Comparison of ENCODE assay signal across 18 cellular contexts in the genomic region with DNA sequence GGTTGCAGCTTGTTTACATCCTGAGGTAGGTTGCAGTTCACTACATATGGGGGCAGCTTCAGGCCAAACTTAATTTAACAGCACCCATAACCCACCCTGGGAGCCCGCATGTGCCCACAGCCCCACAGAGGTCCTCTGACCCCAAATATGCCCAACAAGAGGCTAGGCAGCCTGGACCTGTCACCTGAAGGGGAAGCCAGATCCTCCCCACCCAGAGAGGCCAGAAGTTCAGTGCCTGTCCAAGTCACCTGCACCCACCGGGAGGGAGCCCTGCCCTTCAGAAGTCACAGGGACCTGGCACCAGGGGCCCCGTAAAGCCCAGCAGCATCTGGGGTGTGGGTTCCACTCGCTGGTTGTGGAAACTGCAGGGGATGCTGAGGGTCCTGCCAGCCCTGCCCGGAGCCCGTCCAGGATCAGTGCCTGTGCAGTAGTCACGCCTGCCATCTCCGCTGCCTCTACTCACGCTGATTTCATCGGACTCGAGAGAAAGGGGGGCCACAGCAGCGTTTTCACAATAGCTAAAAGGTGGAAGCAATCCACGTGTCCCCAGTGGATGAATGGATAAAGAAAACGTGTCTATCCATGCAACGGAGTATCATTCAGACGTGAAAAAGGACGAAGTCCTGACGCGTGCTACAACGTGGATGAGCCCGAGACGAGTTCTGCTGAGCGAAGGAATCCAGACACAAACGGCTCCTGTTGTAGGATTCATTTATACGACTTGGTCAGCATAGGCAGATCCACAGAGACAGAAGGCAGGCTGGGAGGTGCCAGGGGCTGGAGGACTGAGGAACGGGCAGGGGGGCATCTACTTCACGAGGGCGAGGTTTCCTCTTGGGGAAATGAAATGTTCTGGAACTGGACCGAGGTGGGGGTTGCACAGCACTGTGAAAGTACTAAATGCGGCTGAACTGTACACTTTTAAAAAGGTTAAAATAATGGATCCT. TPM values are rescaled to one million over a fixed set of nuclear protein-coding genes. Genes with fewer than 3 reads are reported as not detected.
DNase-seq lines count a peak whose midpoint lies in the region; ATAC-seq and TF ChIP-seq lines count a peak whose summit lies in the region.
"Had no signal": no experiment of that assay in that cellular context is flagged by ENCODE, and none has a peak within 500 bp of the region (broad histone marks: within the 10 kb centered on the region; RNA-seq: fewer than 3 reads in every experiment).

No MANE protein-coding gene starts in this region.

- no peak overlapping the region for H2BK20ac ChIP-seq in H9 (ENCODE audit: low read depth, low read length, poor library complexity, severe bottlenecking)

- no peak for TF ChIP-seq POLR2A in stomach (IDR thresholded peaks at IDR 0.05)

- no peaks in the 10 kb centered on the region for H4K20me1 ChIP-seq in H9 (ENCODE audit: control insufficient read depth, insufficient read depth, insufficient read length)

- H3K23ac ChIP-seq in H9 (ENCODE audit: insufficient read length, low read depth, low read length) = no peak overlapping the region

- H3K27me3 Mint-ChIP-seq in H9 (ENCODE audit: low read depth) (peaks cover 29% of the 10 kb centered on the region), mesothelial cell of epicardium (ENCODE audit: low read depth) (peaks cover 11% of the 10 kb centered on the region)
- peaks cover 5% of the 10 kb centered on the region for H3K27me3 Mint-ChIP-seq in activated T-helper 2 cell treated with anti-CD3 and anti-CD28 coated beads, Interferon-gamma antibody, Interleukin-2, Interleukin-4, amounts not matched to agents 10 μg/mL and 5 μg/mL and 100 μg/mL, durations not matched to agents 14 hours and 24 hours and 36 hours (ENCODE audit: low read depth)

- no peak overlapping the region for H2BK5ac ChIP-seq in H9 (ENCODE audit: insufficient read length, low read length)

- H2AFZ ChIP-seq in H9 (ENCODE audit: low read length) = no peak overlapping the region

- H3K27me3 ChIP-seq in H9 (ENCODE audit: insufficient read depth, low read length) (no peaks in the 10 kb centered on the region), stomach (peaks cover 0 to 62% (median 8%) of the 10 kb centered on the region in 3 donors), SJCRH30 (no peaks in the 10 kb centered on the region)

- DNase-seq in H9 = peak; percentile 17
- DNase-seq in activated T-helper 2 cell treated with anti-CD3 and anti-CD28 coated beads, Interferon-gamma antibody, Interleukin-2, Interleukin-4, amounts not matched to agents 10 μg/mL and 5 μg/mL and 100 μg/mL, durations not matched to agents 14 hours and 24 hours and 36 hours (ENCODE audit: low spot score) = peak; percentile 7
- peak in 1 of 2 experiments; percentile 11 for DNase-seq in mesothelial cell of epicardium (ENCODE audit: low spot score in 2 of 2, unreplicated experiment in 2 of 2)
- DNase-seq in stomach = peak; percentile 18
- DNase-seq in SJCRH30 = no peak
- DNase-seq in NCI-H2081 treated with DMSO at 0.1 percent for 48 hours (lab: John Stamatoyannopoulos, UW) = no peak
- DNase-seq: caudate nucleus; DMS153; effector memory CD8-positive, alpha-beta T cell; left cardiac atrium; NCI-H1436; NCI-H2227 treated with DMSO at 0.1 percent for 48 hours; SHP77; stimulated activated CD4-positive, alpha-beta T cell treated with anti-CD3 and anti-CD28 coated beads, Interleukin-15, amount 100 ng/mL, for 24 hours had no signal

- no peaks in the 10 kb centered on the region for H3K79me1 ChIP-seq in H9 (ENCODE audit: insufficient read depth, low read depth, low read length, poor library complexity, severe bottlenecking)

- no peak overlapping the region for H3K4me2 ChIP-seq in H9 (ENCODE audit: insufficient read depth, insufficient read length, low read length)

- H3K23me2 ChIP-seq in H9 (ENCODE audit: insufficient read length, low read depth, low read length, poor library complexity, severe bottlenecking) = no peaks in the 10 kb centered on the region

- H3K4me3 ChIP-seq in stomach (no peak overlapping the region), SJCRH30 (no peak overlapping the region)
- H3K4me3 ChIP-seq: prostate gland had no signal

- ATAC-seq in HG03378 (IDR thresholded peaks at IDR 0.05; ENCODE audit: unreplicated experiment) = no peak
- ATAC-seq: effector memory CD8-positive, alpha-beta T cell had no signal

- no peak for TF ChIP-seq CTCF in H9 (conservative IDR thresholded peaks at IDR 0.05)
- TF ChIP-seq CTCF in mesothelial cell of epicardium (IDR thresholded peaks at IDR 0.05; ENCODE audit: unreplicated experiment) = no peak
- TF ChIP-seq CTCF in stomach (IDR thresholded peaks at IDR 0.05) = no peak

- H3K4me1 Mint-ChIP-seq in H9 = peaks cover 9 to 14% of the 10 kb centered on the region in 2 experiments
- peaks cover 14% of the 10 kb centered on the region for H3K4me1 Mint-ChIP-seq in activated T-helper 2 cell treated with anti-CD3 and anti-CD28 coated beads, Interferon-gamma antibody, Interleukin-2, Interleukin-4, amounts not matched to agents 10 μg/mL and 5 μg/mL and 100 μg/mL, durations not matched to agents 14 hours and 24 hours and 36 hours (ENCODE audit: low read depth)
- peaks cover 21% of the 10 kb centered on the region for H3K4me1 Mint-ChIP-seq in mesothelial cell of epicardium

- H3K27ac ChIP-seq in H9 (ENCODE audit: insufficient read length, low read depth, low read length) (no peak overlapping the region), stomach (peak overlapping the region in 2 of 5 donors; percentile 78 to 87), SJCRH30 (no peak overlapping the region)

- H3K4ac ChIP-seq in H9 (ENCODE audit: low read depth, low read length) = no peak overlapping the region

- H2BK15ac ChIP-seq in H9 (ENCODE audit: low read depth, low read length) = no peak overlapping the region

- WGBS in H9 (ENCODE audit: extremely low coverage, insufficient read length, low lambda C conversion rate) = no CpG with 5 or more reads among the region's 30 CpGs
- WGBS in stomach, 5 donors = 84 to 87% (median 87%) methylated on average over 29 to 30 of the region's 30 CpGs

- intact Hi-C loops in activated T-helper 2 cell treated with anti-CD3 and anti-CD28 coated beads, Interferon-gamma antibody, Interleukin-2, Interleukin-4, amounts not matched to agents 10 μg/mL and 5 μg/mL and 100 μg/mL, durations not matched to agents 14 hours and 24 hours and 36 hours (cut with micrococcal nuclease) = no loop called here
- intact Hi-C loops in stomach (cut with DNase I; ENCODE audit: low total_unique reads) = no loop called here

- H3K18ac ChIP-seq in H9 (ENCODE audit: insufficient read length, low read depth, low read length) = no peak overlapping the region

- H3K36me3 ChIP-seq in stomach (no peaks in the 10 kb centered on the region), SJCRH30 (no peaks in the 10 kb centered on the region)
- H3K36me3 ChIP-seq: prostate gland had no signal

- H3K36me3 Mint-ChIP-seq in H9 (ENCODE audit: insufficient read depth in 1 of 3, low read depth in 3 of 3) = peaks cover 7 to 29% (median 16%) of the 10 kb centered on the region in 3 experiments
- H3K36me3 Mint-ChIP-seq in activated T-helper 2 cell treated with anti-CD3 and anti-CD28 coated beads, Interferon-gamma antibody, Interleukin-2, Interleukin-4, amounts not matched to agents 10 μg/mL and 5 μg/mL and 100 μg/mL, durations not matched to agents 14 hours and 24 hours and 36 hours (ENCODE audit: low read depth) = no peaks in the 10 kb centered on the region
- H3K36me3 Mint-ChIP-seq in mesothelial cell of epicardium = no peaks in the 10 kb centered on the region

- H4K8ac ChIP-seq in H9 (replicated peaks; ENCODE audit: insufficient read length, low read depth, low read length) = no peak overlapping the region

- H3K9me3 Mint-ChIP-seq in H9 (peaks cover 41 to 45% of the 10 kb centered on the region in 2 experiments), mesothelial cell of epicardium (peaks cover 22% of the 10 kb centered on the region)
- H3K9me3 Mint-ChIP-seq in activated T-helper 2 cell treated with anti-CD3 and anti-CD28 coated beads, Interferon-gamma antibody, Interleukin-2, Interleukin-4, amounts not matched to agents 10 μg/mL and 5 μg/mL and 100 μg/mL, durations not matched to agents 14 hours and 24 hours and 36 hours = peaks cover 11% of the 10 kb centered on the region

- no peak overlapping the region for H4K5ac ChIP-seq in H9 (ENCODE audit: insufficient read length, low read depth, low read length)

- no peak overlapping the region for H3K56ac ChIP-seq in H9 (ENCODE audit: insufficient read length, low read depth, low read length)

- no peak overlapping the region for H2BK12ac ChIP-seq in H9 (ENCODE audit: insufficient read length, low read depth, low read length)

- H3K27ac Mint-ChIP-seq in H9 (peak overlapping the region in 1 of 3 experiments; percentile 92; a peak in 2 of 7 replicates), mesothelial cell of epicardium (peak overlapping the region; percentile 39)
- H3K27ac Mint-ChIP-seq in activated T-helper 2 cell treated with anti-CD3 and anti-CD28 coated beads, Interferon-gamma antibody, Interleukin-2, Interleukin-4, amounts not matched to agents 10 μg/mL and 5 μg/mL and 100 μg/mL, durations not matched to agents 14 hours and 24 hours and 36 hours = no peak overlapping the region
- H3K27ac Mint-ChIP-seq: effector memory CD8-positive, alpha-beta T cell; T-helper 1 cell treated with Interleukin-12 subunit alpha and Interleukin-12 subunit beta and Interleukin-4 antibody, amounts not matched to agents 30 μg/mL and 1 μg/mL, for 36 hours had no signal

- H3K9ac ChIP-seq in H9 (ENCODE audit: extremely low read depth, insufficient read length, low read length) = no peak overlapping the region

- H2BK120ac ChIP-seq in H9 (ENCODE audit: low read depth, low read length, poor library complexity, severe bottlenecking) = no peak overlapping the region

- H4K91ac ChIP-seq in H9 (ENCODE audit: insufficient read length, low read depth, low read length) = no peak overlapping the region

- H3K4me3 Mint-ChIP-seq in H9 (no peak overlapping the region), mesothelial cell of epicardium (no peak overlapping the region)
- H3K4me3 Mint-ChIP-seq in activated T-helper 2 cell treated with anti-CD3 and anti-CD28 coated beads, Interferon-gamma antibody, Interleukin-2, Interleukin-4, amounts not matched to agents 10 μg/mL and 5 μg/mL and 100 μg/mL, durations not matched to agents 14 hours and 24 hours and 36 hours (ENCODE audit: low read depth) = no peak overlapping the region
- H3K4me3 Mint-ChIP-seq: effector memory CD8-positive, alpha-beta T cell; T-helper 1 cell treated with Interleukin-12 subunit alpha and Interleukin-12 subunit beta and Interleukin-4 antibody, amounts not matched to agents 30 μg/mL and 1 μg/mL, for 36 hours had no signal

- no peak overlapping the region for H3T11ph ChIP-seq in H9 (ENCODE audit: low read length)

- H3K4me1 ChIP-seq in H9 (ENCODE audit: insufficient read depth, low read length) = no peaks in the 10 kb centered on the region
- peaks cover 24 to 38% (median 34%) of the 10 kb centered on the region in 4 donors for H3K4me1 ChIP-seq in stomach
- H3K4me1 ChIP-seq in SJCRH30 = no peaks in the 10 kb centered on the region

- H3K9me3 ChIP-seq in H9 (ENCODE audit: control insufficient read depth, low read depth, low read length) (peaks cover 20% of the 10 kb centered on the region), stomach (peaks cover 0 to 21% (median 7%) of the 10 kb centered on the region in 4 donors), SJCRH30 (replicated peaks) (peaks cover 8% of the 10 kb centered on the region)
- H3K9me3 ChIP-seq: prostate gland had no signal

- H2AK5ac ChIP-seq in H9 (ENCODE audit: insufficient read length, low read length) = no peak overlapping the region

- H3K14ac ChIP-seq in H9 (ENCODE audit: insufficient read depth, low read length) = no peak overlapping the region

- TF ChIP-seq EP300 in stomach (IDR thresholded peaks at IDR 0.05) = no peak

- H3K79me2 ChIP-seq in H9 (ENCODE audit: insufficient read depth, low read length) = no peaks in the 10 kb centered on the region

RNA-seq across cellular contexts. Expression of gene COL6A2, which starts 33.9 kb away (rescaled TPM):
- total RNA-seq in H9 (2021) = 124 and 129 TPM in 2 replicates
- total RNA-seq in activated T-helper 2 cell treated with anti-CD3 and anti-CD28 coated beads, Interferon-gamma antibody, Interleukin-2, Interleukin-4, amounts not matched to agents 10 μg/mL and 5 μg/mL and 100 μg/mL, durations not matched to agents 14 hours and 24 hours and 36 hours = 2.2 TPM in 2 replicates
- 846 to 986 TPM (median 933 TPM) in 3 replicates for total RNA-seq in mesothelial cell of epicardium
- 1,000 to 10,000 TPM in 1 of 5 donors, 100 to 1,000 TPM in 4; 351 to 3,737 (median 491) TPM for total RNA-seq in stomach
- 100 to 1,000 TPM in 2 of 3 donors, 10 to 100 TPM in 1; 79.3 to 246 (median 113) TPM for polyA plus RNA-seq in stomach
- total RNA-seq in SJCRH30 (2014; rRNA removed; shearing (Covaris generic)) = 1.1 TPM in 2 replicates
- total RNA-seq: HT-29 had no signal

Comparison
In these comparisons a context has a peak if more than half of its experiments do, and no peak if none do; other contexts are left out.
1. DNase-seq: peak in H9 (single experiment), activated T-helper 2 cell treated with anti-CD3 and anti-CD28 coated beads, Interferon-gamma antibody, Interleukin-2, Interleukin-4, amounts not matched to agents 10 μg/mL and 5 μg/mL and 100 μg/mL, durations not matched to agents 14 hours and 24 hours and 36 hours (single experiment) and stomach (single experiment); none in SJCRH30 (0 of 2) and NCI-H2081 treated with DMSO at 0.1 percent for 48 hours (single experiment).
2. RNA of gene COL6A2, which starts 33.9 kb away (total RNA-seq): 846 to 986 TPM in mesothelial cell of epicardium, 351 to 3,737 TPM in stomach and 124 to 129 TPM in H9; 2.2 TPM in activated T-helper 2 cell treated with anti-CD3 and anti-CD28 coated beads, Interferon-gamma antibody, Interleukin-2, Interleukin-4, amounts not matched to agents 10 μg/mL and 5 μg/mL and 100 μg/mL, durations not matched to agents 14 hours and 24 hours and 36 hours and 1.1 TPM in SJCRH30; every median in the first group is over 10 times any median in the second.